In genomic region chr14:88181072-88181471, GRCh38 we compare ENCODE assay signal across 19 cellular contexts.
A peak's percentile ranks its signal among the peaks of the same experiment; 100 is the strongest.
DNase-seq lines count a peak whose midpoint lies in the region; ATAC-seq and TF ChIP-seq lines count a peak whose summit lies in the region.
"Had no signal": no experiment of that assay in that cellular context is flagged by ENCODE, and none has a peak within 500 bp of the region (broad histone marks: within the 10 kb centered on the region; RNA-seq: fewer than 3 reads in every experiment).

No MANE protein-coding gene starts in this region.

- H3K4me2 ChIP-seq in neural progenitor cell = no peak overlapping the region

- WGBS in endodermal cell (ENCODE audit: insufficient coverage in 1 of 2, insufficient read length in 1 of 2), 2 experiments = 79 to 84% methylated on average over 4 to 5 of the region's 5 CpGs

- H3K9ac ChIP-seq in endodermal cell (ENCODE audit: extremely low read depth, low read length, poor library complexity, severe bottlenecking) (no peak overlapping the region), neural progenitor cell (no peak overlapping the region)

- no peaks in the 10 kb centered on the region for H3K79me2 ChIP-seq in neural progenitor cell (ENCODE audit: low read depth)

- no peaks in the 10 kb centered on the region for H3K4me1 ChIP-seq in endodermal cell (ENCODE audit: control insufficient read depth, insufficient read depth, low read length)
- peaks cover 4% of the 10 kb centered on the region for H3K4me1 ChIP-seq in neural progenitor cell
- H3K4me1 ChIP-seq: vagina had no signal

- POLR2A ChIA-PET in activated CD4-positive, alpha-beta T cell treated with anti-CD3 and anti-CD28 coated beads for 36 hours (lab: Charles Lee) = no interaction called here

- H3K9me3 Mint-ChIP-seq in activated CD4-positive, alpha-beta T cell treated with anti-CD3 and anti-CD28 coated beads for 36 hours (ENCODE audit: low read depth) = no peaks in the 10 kb centered on the region
- H3K9me3 Mint-ChIP-seq in IgD-negative memory B cell (peaks cover 0 to 2% (median 0%) of the 10 kb centered on the region in 3 donors), endodermal cell (no peaks in the 10 kb centered on the region), neural progenitor cell (no peaks in the 10 kb centered on the region)

- H3K9me3 ChIP-seq in endodermal cell (ENCODE audit: control insufficient read depth, low read length) (no peaks in the 10 kb centered on the region), neural progenitor cell (ENCODE audit: low read depth) (no peaks in the 10 kb centered on the region)
- H3K9me3 ChIP-seq: vagina had no signal

- no peaks in the 10 kb centered on the region for H3F3A ChIP-seq in neural progenitor cell (ENCODE audit: low read depth)

- H3K36me3 Mint-ChIP-seq in activated CD4-positive, alpha-beta T cell treated with anti-CD3 and anti-CD28 coated beads for 36 hours (ENCODE audit: low read depth) = no peaks in the 10 kb centered on the region
- H3K36me3 Mint-ChIP-seq in IgD-negative memory B cell (no peaks in the 10 kb centered on the region), endodermal cell (ENCODE audit: low read depth) (no peaks in the 10 kb centered on the region), neural progenitor cell (peaks cover 5% of the 10 kb centered on the region)

- H3K4me3 Mint-ChIP-seq in activated CD4-positive, alpha-beta T cell treated with anti-CD3 and anti-CD28 coated beads for 36 hours = no peak overlapping the region
- H3K4me3 Mint-ChIP-seq in IgD-negative memory B cell = peak overlapping the region in 3 of 4 donors; percentile 57 to 83 (median 73)
- no peak overlapping the region for H3K4me3 Mint-ChIP-seq in endodermal cell
- no peak overlapping the region for H3K4me3 Mint-ChIP-seq in neural progenitor cell

- H2AFZ ChIP-seq in neural progenitor cell (replicated peaks) = no peak overlapping the region

- H3K4me3 ChIP-seq in endodermal cell (ENCODE audit: low read length) (no peak overlapping the region), neural progenitor cell (no peak overlapping the region)
- H3K4me3 ChIP-seq: SK-N-MC, vagina had no signal

- ATAC-seq in activated CD4-positive, alpha-beta T cell treated with anti-CD3 and anti-CD28 coated beads for 36 hours = peak; percentile 68
- ATAC-seq in GM21360 (IDR thresholded peaks at IDR 0.05; ENCODE audit: unreplicated experiment) = peak; percentile 78
- no peak for ATAC-seq in GM18498 (IDR thresholded peaks at IDR 0.05; ENCODE audit: unreplicated experiment)

- TF ChIP-seq CTCF in endodermal cell (conservative IDR thresholded peaks at IDR 0.05) (no peak), neural progenitor cell (IDR thresholded peaks at IDR 0.05) (no peak)

- H4K20me1 ChIP-seq in neural progenitor cell (ENCODE audit: low read depth) = no peaks in the 10 kb centered on the region

- intact Hi-C loops in activated CD4-positive, alpha-beta T cell treated with anti-CD3 and anti-CD28 coated beads for 36 hours (cut with DNase I, micrococcal nuclease) = loop anchor here in 1 of 2 experiments (10.0 kb wide), 1 partner anchor 374 kb away; the partner anchor contains the start of gene PTPN21

- no peaks in the 10 kb centered on the region for H3K27me3 Mint-ChIP-seq in activated CD4-positive, alpha-beta T cell treated with anti-CD3 and anti-CD28 coated beads for 36 hours
- H3K27me3 Mint-ChIP-seq in IgD-negative memory B cell = peaks cover 2% of the 10 kb centered on the region
- H3K27me3 Mint-ChIP-seq in endodermal cell (ENCODE audit: insufficient read depth) = no peaks in the 10 kb centered on the region
- H3K27me3 Mint-ChIP-seq in neural progenitor cell (ENCODE audit: insufficient read depth, low read depth) = no peaks in the 10 kb centered on the region

- H3K27ac Mint-ChIP-seq in activated CD4-positive, alpha-beta T cell treated with anti-CD3 and anti-CD28 coated beads for 36 hours = no peak overlapping the region
- peak overlapping the region in 1 of 3 donors; percentile 71 for H3K27ac Mint-ChIP-seq in IgD-negative memory B cell
- no peak overlapping the region for H3K27ac Mint-ChIP-seq in endodermal cell
- H3K27ac Mint-ChIP-seq in neural progenitor cell = no peak overlapping the region

- H3K27me3 ChIP-seq in endodermal cell (ENCODE audit: control insufficient read depth, insufficient read depth, low read length, poor library complexity, severe bottlenecking) (no peaks in the 10 kb centered on the region), neural progenitor cell (no peaks in the 10 kb centered on the region)
- H3K27me3 ChIP-seq: vagina had no signal

- peaks cover 5% of the 10 kb centered on the region for H3K4me1 Mint-ChIP-seq in activated CD4-positive, alpha-beta T cell treated with anti-CD3 and anti-CD28 coated beads for 36 hours
- H3K4me1 Mint-ChIP-seq in IgD-negative memory B cell (peaks cover 18 to 30% (median 27%) of the 10 kb centered on the region in 3 donors), endodermal cell (peaks cover 7% of the 10 kb centered on the region), neural progenitor cell (peaks cover 12% of the 10 kb centered on the region)

- CTCF ChIA-PET in activated CD4-positive, alpha-beta T cell treated with anti-CD3 and anti-CD28 coated beads for 36 hours (lab: Charles Lee) = interaction anchor here (0.9 to 2.7 kb wide), 2 partner anchors 12 to 245 kb away, joined by 3 to 14 read pairs; no protein-coding TSS in a partner anchor

- H3K36me3 ChIP-seq in endodermal cell (ENCODE audit: control insufficient read depth, insufficient read depth, low read length) (no peaks in the 10 kb centered on the region), neural progenitor cell (no peaks in the 10 kb centered on the region)
- H3K36me3 ChIP-seq: vagina had no signal

- DNase-seq in activated CD4-positive, alpha-beta T cell treated with anti-CD3 and anti-CD28 coated beads for 36 hours = no peak
- no peak for DNase-seq in activated CD4-positive, alpha-beta T cell treated with anti-CD3 and anti-CD28 coated beads for 1 hour
- peak; percentile 61 for DNase-seq in endodermal cell
- DNase-seq in LoVo (ENCODE audit: low spot score) = no peak
- no peak for DNase-seq in neural progenitor cell (ENCODE audit: low spot score)
- DNase-seq: activated CD4-positive, alpha-beta T cell treated with anti-CD3 and anti-CD28 coated beads for 48 hours; activated T-cell treated with anti-CD3 and anti-CD28 coated beads, Interleukin-2, amount 50 U/mL, for 48 hours; caudate nucleus; DND-41; effector CD4-positive, alpha-beta T cell; hypothalamus; NCI-H1694; NCI-H345; retina had no signal

- H3K27ac ChIP-seq in endodermal cell (ENCODE audit: low read depth, low read length) (no peak overlapping the region), neural progenitor cell (no peak overlapping the region)
- H3K27ac ChIP-seq: SK-N-MC, vagina had no signal

Comparison
In these comparisons a context has a peak if more than half of its experiments do, and no peak if none do; other contexts are left out.
1. H3K4me3 Mint-ChIP-seq: peak in IgD-negative memory B cell (3 of 4); none in activated CD4-positive, alpha-beta T cell treated with anti-CD3 and anti-CD28 coated beads for 36 hours (single experiment), endodermal cell (single experiment) and neural progenitor cell (single experiment).